Comparison of ENCODE assay signal across 8 cellular contexts in genomic region chr3:11845661-11846060, GRCh38. TPM values are rescaled to one million over a fixed set of nuclear protein-coding genes. Genes with fewer than 3 reads are reported as not detected.
A peak's percentile ranks its signal among the peaks of the same experiment; 100 is the strongest.
DNase-seq lines count a peak whose midpoint lies in the region; ATAC-seq, FAIRE-seq and TF ChIP-seq lines count a peak whose summit lies in the region.

No MANE protein-coding gene starts in this region.

- CTCF ChIA-PET in HepG2 (lab: Yijun Ruan, JAX; ENCODE audit: low intra/inter-chr PET ratio, low total read pairs), result no interaction called here

- in situ Hi-C loops in HepG2 (cut with HindIII; ENCODE audit: extremely low pct_ligation_motif_present, low pct_unique_long_range_greater_than_20kb), result no loop called here

- H3K27me3 Mint-ChIP-seq in activated naive CD8-positive, alpha-beta T cell treated with anti-CD3 and anti-CD28 coated beads for 36 hours, result no peaks in the 10 kb centered on the region

- H3K27me3 ChIP-seq in HepG2 (ENCODE audit: control insufficient read depth in 1 of 2, insufficient read depth in 2 of 2, low read length in 2 of 2) (peaks cover 0 to 8% of the 10 kb centered on the region in 2 experiments; a peak in 1 of 5 replicates), upper lobe of right lung (no peaks in the 10 kb centered on the region)

- peak; percentile 8; the same call in 2 of the 3 replicates for ATAC-seq in HepG2
- ATAC-seq in upper lobe of right lung, result no peak
- no peak for ATAC-seq in GM19455 (IDR thresholded peaks at IDR 0.05; ENCODE audit: unreplicated experiment)

- peaks cover 20% of the 10 kb centered on the region for H3K79me2 ChIP-seq in HepG2 (ENCODE audit: insufficient read depth, low read length)

- FAIRE-seq in HepG2 (lab: Jason Lieb, UNC), result no peak

- intact Hi-C loops in HepG2 (cut with micrococcal nuclease; ENCODE audit: unreplicated experiment), result loop anchor here (5.0 kb wide), 1 partner anchor 188 kb away; no protein-coding TSS in a partner anchor
- intact Hi-C loops in upper lobe of right lung (cut with DNase I), result no loop called here

- peak overlapping the region; percentile 87 for H3K4me2 ChIP-seq in HepG2 (ENCODE audit: low read depth, low read length)

- peak overlapping the region; percentile 98 for H3K27ac Mint-ChIP-seq in activated naive CD8-positive, alpha-beta T cell treated with anti-CD3 and anti-CD28 coated beads for 36 hours

- POLR2A ChIA-PET in HepG2 (lab: Yijun Ruan, JAX), result no interaction called here

- H3K36me3 ChIP-seq in HepG2 (replicated peaks in 1 of 2; ENCODE audit: control insufficient read depth in 1 of 2, insufficient read depth in 2 of 2, low read length in 2 of 2) (peaks cover 12 to 23% of the 10 kb centered on the region in 2 experiments; a peak in 4 of 5 replicates), upper lobe of right lung (peaks cover 28% of the 10 kb centered on the region)

- H3K9me3 ChIP-seq in HepG2 (ENCODE audit: low read length), result no peaks in the 10 kb centered on the region
- no peaks in the 10 kb centered on the region for H3K9me3 ChIP-seq in upper lobe of right lung

- peak overlapping the region; percentile 68 for H2AFZ ChIP-seq in HepG2 (ENCODE audit: low read length)

- H3K27ac ChIP-seq in HepG2 (ENCODE audit: extremely low read length, insufficient read depth, low read length) (peak overlapping the region; percentile 38), upper lobe of right lung (peak overlapping the region; percentile 91)

- H3K4me1 Mint-ChIP-seq in activated naive CD8-positive, alpha-beta T cell treated with anti-CD3 and anti-CD28 coated beads for 36 hours, result peaks cover 31% of the 10 kb centered on the region

- BruUV-seq in HepG2 (replicated peaks; lab: Mats Ljungman, UMichigan), result TSS peak; percentile 61

- peak overlapping the region; percentile 99 for H3K4me3 Mint-ChIP-seq in activated naive CD8-positive, alpha-beta T cell treated with anti-CD3 and anti-CD28 coated beads for 36 hours

- peak; percentile 6 for DNase-seq in stimulated activated CD4-positive, alpha-beta T cell treated with anti-CD3 and anti-CD28 coated beads, Interleukin-4, amount 100 ng/mL, for 24 hours
- no peak for DNase-seq in stimulated activated CD4-positive, alpha-beta T cell treated with anti-CD3 and anti-CD28 coated beads, Interleukin-2, amount 100 ng/mL, for 48 hours
- no peak for DNase-seq in activated naive CD8-positive, alpha-beta T cell treated with anti-CD3 and anti-CD28 coated beads for 36 hours
- DNase-seq in HepG2 (ENCODE audit: low spot score) (no peak), upper lobe of right lung (no peak), kidney glomerular epithelial cell (lab: John Stamatoyannopoulos, UW) (no peak)
- DNase-seq in stimulated activated naive CD4-positive, alpha-beta T cell treated with Interleukin-2 at 50 U/mL for 16 hours (lab: John Stamatoyannopoulos, UW), result no peak

- H3K9ac ChIP-seq in HepG2 (ENCODE audit: insufficient read depth, low read depth, low read length), result peak overlapping the region; percentile 74

- H3K4me3 ChIP-seq in HepG2 (replicated peaks in 1 of 3; ENCODE audit: insufficient read depth in 1 of 3, low read depth in 2 of 3, low read length in 3 of 3) (peak overlapping the region; percentile 75 to 89 (median 81)), upper lobe of right lung (peak overlapping the region; percentile 86)

- no peaks in the 10 kb centered on the region for H4K20me1 ChIP-seq in HepG2 (ENCODE audit: insufficient read depth, low read length)

- WGBS in HepG2 (ENCODE audit: low lambda C conversion rate), result 2% methylated on average over 3 of the region's 6 CpGs

- TF ChIP-seq RAD21 in HepG2 (CRISPR knock-in tag; IDR thresholded peaks at IDR 0.05), result no peak

- TF ChIP-seq CTCF in HepG2 (CRISPR knock-in tag; IDR thresholded peaks at IDR 0.05) (no peak), upper lobe of right lung (IDR thresholded peaks at IDR 0.05) (no peak)

- H3K36me3 Mint-ChIP-seq in activated naive CD8-positive, alpha-beta T cell treated with anti-CD3 and anti-CD28 coated beads for 36 hours, result peaks cover 34% of the 10 kb centered on the region

- no peaks in the 10 kb centered on the region for H3K9me3 Mint-ChIP-seq in activated naive CD8-positive, alpha-beta T cell treated with anti-CD3 and anti-CD28 coated beads for 36 hours

- no peak for TF ChIP-seq POLR2A in HepG2 (IDR thresholded peaks at IDR 0.05; ENCODE audit: insufficient read depth in 1 of 2, low read depth in 2 of 2, low read length in 2 of 2)

- TF ChIP-seq EP300 in HepG2 (IDR thresholded peaks at IDR 0.05; ENCODE audit: low read depth in 2 of 2, low read length in 2 of 2) (no peak), HepG2 (CRISPR knock-in tag; IDR thresholded peaks at IDR 0.05; ENCODE audit: borderline replicate concordance) (no peak)

- H3K4me1 ChIP-seq in HepG2 (ENCODE audit: insufficient read depth, low read length) (peaks cover 27% of the 10 kb centered on the region), upper lobe of right lung (peaks cover 17% of the 10 kb centered on the region)

TF ChIP-seq in HepG2, 621 proteins besides CTCF, POLR2A, EP300 and RAD21:
- TF ChIP-seq CREB1 (IDR thresholded peaks at IDR 0.05), result no peak
- TF ChIP-seq CREB1 (CRISPR knock-in tag; IDR thresholded peaks at IDR 0.05), result 0 out of 2 replicates have a peak, but pooled peaks have one; percentile 8
- peak; percentile 87 for TF ChIP-seq MAFF (IDR thresholded peaks at IDR 0.05; ENCODE audit: low read depth, low read length)
- no peak for TF ChIP-seq SRF (IDR thresholded peaks at IDR 0.05; ENCODE audit: low read depth, low read length)
- 0 out of 2 replicates have a peak, but pooled peaks have one; percentile 11 for TF ChIP-seq ELF3 (CRISPR knock-in tag; IDR thresholded peaks at IDR 0.05)
- no peak for TF ChIP-seq ZNF782 (CRISPR knock-in tag; IDR thresholded peaks at IDR 0.05; ENCODE audit: borderline replicate concordance)
- TF ChIP-seq MAFK (conservative IDR thresholded peaks at IDR 0.05 in 1 of 2, IDR thresholded peaks at IDR 0.05 in 1 of 2; ENCODE audit: low read length in 2 of 2), result peak; percentile 89 to 92

RNA-seq across cellular contexts. Expression of gene TAMM41, which starts 1.0 kb away (rescaled TPM):
- total RNA-seq in activated naive CD8-positive, alpha-beta T cell treated with anti-CD3 and anti-CD28 coated beads for 36 hours, result 10 to 100 TPM; 26.9 to 27.4 TPM
- 12.2 and 12.4 TPM in 2 replicates for total RNA-seq in HepG2 (2016; rRNA removed; fragmentation: Illumina TruSeq; extraction: Trizol)
- 9.4 and 10.5 TPM in 2 replicates for total RNA-seq in HepG2 (2016; cell fraction: cytosol; rRNA removed; fragmentation: Illumina TruSeq; extraction: Trizol; ENCODE audit: low read depth)
- 12.4 and 13.7 TPM in 2 replicates for total RNA-seq in HepG2 (2016; cell fraction: insoluble cytoplasmic fraction; rRNA removed; fragmentation: Illumina TruSeq; extraction: Trizol)
- total RNA-seq in HepG2 (2016; cell fraction: membrane; rRNA removed; fragmentation: Illumina TruSeq; extraction: Trizol), result 5.0 and 5.2 TPM in 2 replicates
- total RNA-seq in HepG2 (2016; cell fraction: nucleus; rRNA removed; fragmentation: Illumina TruSeq; extraction: Trizol), result 15.9 and 18.9 TPM in 2 replicates
- polyA plus RNA-seq in HepG2 (2011; rRNA removed), result 9.9 and 11.5 TPM in 2 replicates
- polyA plus RNA-seq in HepG2 (2011; cell fraction: cytosol; rRNA removed), result 7.4 and 8.1 TPM in 2 replicates
- polyA plus RNA-seq in HepG2 (2011; cell fraction: nucleus; rRNA removed), result 30.8 and 33.0 TPM in 2 replicates
- 9.2 and 10.5 TPM in 2 replicates for polyA plus RNA-seq in HepG2 (2012)
- 1.5 and 2.1 TPM in 2 replicates for polyA plus RNA-seq in HepG2 (2016; cell fraction: cytosol; fragmentation: Illumina TruSeq; extraction: Trizol; ENCODE audit: low read depth)
- 18.4 and 22.3 TPM in 2 replicates for polyA plus RNA-seq in HepG2 (2016; cell fraction: insoluble cytoplasmic fraction; fragmentation: Illumina TruSeq; extraction: Trizol; ENCODE audit: low read depth)
- polyA plus RNA-seq in HepG2 (2016; cell fraction: membrane; fragmentation: Illumina TruSeq; extraction: Trizol; ENCODE audit: low read depth), result 2.8 and 2.9 TPM in 2 replicates
- polyA plus RNA-seq in HepG2 (2016; cell fraction: nucleus; fragmentation: Illumina TruSeq; extraction: Trizol; ENCODE audit: insufficient read depth, low read depth), result 28.9 and 30.0 TPM in 2 replicates
- 35.1 and 45.0 TPM in 2 replicates for polyA minus RNA-seq in HepG2 (2011; rRNA and poly(A)+ RNA removed; ENCODE audit: low replicate concordance)
- polyA minus RNA-seq in HepG2 (2011; cell fraction: cytosol; rRNA and poly(A)+ RNA removed), result 5.1 and 11.0 TPM in 2 replicates
- 44.5 and 54.1 TPM in 2 replicates for polyA minus RNA-seq in HepG2 (2011; cell fraction: nucleus; rRNA and poly(A)+ RNA removed)
- total RNA-seq in upper lobe of right lung, result 13.0 TPM
